In genomic region chr18:35851286-35851967, GRCh38 we compare ENCODE assay signal across 18 cellular contexts.
A peak's percentile ranks its signal among the peaks of the same experiment; 100 is the strongest.
DNase-seq lines count a peak whose midpoint lies in the region; TF ChIP-seq lines count a peak whose summit lies in the region.
"Had no signal": no experiment of that assay in that cellular context is flagged by ENCODE, and none has a peak within 500 bp of the region (broad histone marks: within the 10 kb centered on the region; RNA-seq: fewer than 3 reads in every experiment).

No MANE protein-coding gene starts in this region.

- no peaks in the 10 kb centered on the region for H3K36me3 Mint-ChIP-seq in immature natural killer cell

- DNase-seq in NCI-H2107 treated with DMSO at 0.1 percent for 48 hours (lab: John Stamatoyannopoulos, UW; ENCODE audit: unreplicated experiment) (peak; percentile 42), NCI-H2107 (lab: John Stamatoyannopoulos, UW) (no peak), germinal center (ENCODE audit: low spot score) (peak; percentile 5), iPS-NIHi11 (ENCODE audit: low spot score) (peak; percentile 42), coronary artery (ENCODE audit: low spot score) (no peak), NCI-H1694 treated with DMSO at 0.1 percent for 48 hours (lab: John Stamatoyannopoulos, UW) (no peak), immature natural killer cell (no peak), H4 (ENCODE audit: low spot score) (no peak)
- DNase-seq: 8988T, C1 segment of cervical spinal cord, DMS 273 treated with DMSO at 0.1 percent for 48 hours, MM.1S, NCI-H2081, NCI-H2227 treated with DMSO at 0.1 percent for 48 hours, NCI-H524 treated with DMSO at 0.1 percent for 48 hours, OCI-M1, RPMI8226 had no signal

- no peaks in the 10 kb centered on the region for H3K9me3 Mint-ChIP-seq in immature natural killer cell

- H3K27me3 Mint-ChIP-seq in immature natural killer cell (ENCODE audit: low read depth in 3 of 3): peaks cover 0 to 2% (median under 1%) of the 10 kb centered on the region in 3 donors

- H3K27ac Mint-ChIP-seq in immature natural killer cell: no peak overlapping the region

- no peak overlapping the region for H3K4me3 ChIP-seq in coronary artery
- H3K4me3 ChIP-seq: SJSA1 had no signal

- TF ChIP-seq CTCF in coronary artery (IDR thresholded peaks at IDR 0.05): no peak

- H3K4me1 Mint-ChIP-seq in immature natural killer cell: no peaks in the 10 kb centered on the region

- no peak overlapping the region for H3K4me3 Mint-ChIP-seq in immature natural killer cell

- H3K27ac ChIP-seq in coronary artery: no peak overlapping the region
- H3K27ac ChIP-seq: SJSA1 had no signal

Comparison
In these comparisons a context has a peak if more than half of its experiments do, and no peak if none do; other contexts are left out.
1. DNase-seq: peak in NCI-H2107 treated with DMSO at 0.1 percent for 48 hours (single experiment), germinal center (single experiment) and iPS-NIHi11 (single experiment); none in NCI-H2107 (single experiment), coronary artery (single experiment), NCI-H1694 treated with DMSO at 0.1 percent for 48 hours (single experiment), immature natural killer cell (0 of 3) and H4 (single experiment).